Comparison of ENCODE assay signal across 19 cellular contexts in the genomic region with DNA sequence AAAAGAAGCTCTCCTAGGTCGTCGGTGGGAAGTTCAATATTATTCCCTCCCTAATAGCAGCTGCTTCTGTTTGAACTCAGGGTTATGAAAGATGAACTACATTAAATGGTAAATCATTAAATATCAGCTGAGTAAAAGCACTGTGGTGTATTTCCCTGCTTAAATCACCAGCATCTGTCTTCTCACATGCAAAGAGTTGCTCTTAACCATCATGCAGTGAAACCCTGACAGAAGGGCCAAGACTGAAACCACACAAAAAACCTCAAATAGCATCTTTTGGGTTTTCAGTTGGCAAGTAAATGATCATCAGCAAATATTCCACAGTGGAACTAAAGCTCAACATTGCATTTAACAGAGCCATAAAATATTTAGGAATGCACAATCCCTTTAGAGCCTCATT.
DNase-seq lines count a peak whose midpoint lies in the region; ATAC-seq and TF ChIP-seq lines count a peak whose summit lies in the region.
"Had no signal": no experiment of that assay in that cellular context is flagged by ENCODE, and none has a peak within 500 bp of the region (broad histone marks: within the 10 kb centered on the region; RNA-seq: fewer than 3 reads in every experiment).

No MANE protein-coding gene starts in this region.

- H3K4me1 Mint-ChIP-seq in neural progenitor cell = peaks cover 28% of the 10 kb centered on the region
- H3K4me1 Mint-ChIP-seq: CD8-positive, alpha-beta memory T cell had no signal

- H3K9me2 ChIP-seq in Karpas-422 (replicated peaks; ENCODE audit: insufficient read depth, low read length) = no peaks in the 10 kb centered on the region

- H3K27me3 Mint-ChIP-seq in neural progenitor cell (ENCODE audit: insufficient read depth, low read depth) = peaks cover 3% of the 10 kb centered on the region
- H3K27me3 Mint-ChIP-seq: CD8-positive, alpha-beta memory T cell had no signal

- TF ChIP-seq POLR2A in erythroblast (IDR thresholded peaks at IDR 0.05; ENCODE audit: low read length) = no peak

- no peaks in the 10 kb centered on the region for H3F3A ChIP-seq in neural progenitor cell (ENCODE audit: low read depth)

- H3K9me3 Mint-ChIP-seq in neural progenitor cell = peaks cover 2% of the 10 kb centered on the region

- H3K27ac Mint-ChIP-seq in neural progenitor cell = peak overlapping the region; percentile 34
- H3K27ac Mint-ChIP-seq: CD8-positive, alpha-beta memory T cell had no signal

- H3K79me2 ChIP-seq in neural progenitor cell (ENCODE audit: low read depth) (no peaks in the 10 kb centered on the region), Karpas-422 (ENCODE audit: low read length) (no peaks in the 10 kb centered on the region)

- H3K36me3 Mint-ChIP-seq in neural progenitor cell = peaks cover 2% of the 10 kb centered on the region
- H3K36me3 Mint-ChIP-seq: CD8-positive, alpha-beta memory T cell had no signal

- H3K4me2 ChIP-seq in neural progenitor cell (no peak overlapping the region), Karpas-422 (ENCODE audit: low read depth, low read length, poor library complexity, severe bottlenecking) (no peak overlapping the region)

- H3K9me3 ChIP-seq in neural progenitor cell (ENCODE audit: low read depth) = no peaks in the 10 kb centered on the region
- H3K9me3 ChIP-seq in Karpas-422 (ENCODE audit: low read length) = peaks cover 22% of the 10 kb centered on the region
- H3K9me3 ChIP-seq: left ventricle myocardium inferior, thyroid gland had no signal

- H3K27me3 ChIP-seq in neural progenitor cell (no peaks in the 10 kb centered on the region), Karpas-422 (ENCODE audit: low read length) (no peaks in the 10 kb centered on the region)
- H3K27me3 ChIP-seq: thyroid gland had no signal

- DNase-seq in neural progenitor cell (ENCODE audit: low spot score) (no peak), erythroblast (lab: John Stamatoyannopoulos, UW) (no peak), ACHN (no peak), nucleus accumbens (lab: John Stamatoyannopoulos, UW) (no peak), Karpas-422 (no peak)
- DNase-seq: activated naive CD4-positive, alpha-beta T cell treated with anti-CD3 and anti-CD28 coated beads, Interleukin-2, amount 50 U/mL, for 16 hours; CD8-positive, alpha-beta memory T cell; cerebellar nuclear complex; hippocampal formation; left ventricle myocardium inferior; NCI-H1105 treated with DMSO at 0.1 percent for 48 hours; NCI-H526; T1000; thyroid gland had no signal

- H3K36me3 ChIP-seq in neural progenitor cell (no peaks in the 10 kb centered on the region), Karpas-422 (ENCODE audit: insufficient read depth, low read length) (no peaks in the 10 kb centered on the region)
- H3K36me3 ChIP-seq: left ventricle myocardium inferior, thyroid gland had no signal

- H2AFZ ChIP-seq in neural progenitor cell (replicated peaks) = no peak overlapping the region
- H2AFZ ChIP-seq in Karpas-422 (ENCODE audit: low read length) = no peak overlapping the region

- in situ Hi-C loops in ACHN (cut with HindIII; ENCODE audit: low pct_ligation_motif_present, low pct_unique_long_range_greater_than_20kb, low sequenced_read_pairs) = no loop called here

- no peak overlapping the region for H3K9ac ChIP-seq in neural progenitor cell
- H3K9ac ChIP-seq in Karpas-422 (ENCODE audit: low read length) = no peak overlapping the region

- no peak overlapping the region for H3K4me3 Mint-ChIP-seq in neural progenitor cell
- H3K4me3 Mint-ChIP-seq: CD8-positive, alpha-beta memory T cell had no signal

- ATAC-seq in GM19324 (IDR thresholded peaks at IDR 0.05; ENCODE audit: low FRiP score, unreplicated experiment) (peak; percentile 80), HG02571 (IDR thresholded peaks at IDR 0.05; ENCODE audit: unreplicated experiment) (peak; percentile 61), HG03175 (IDR thresholded peaks at IDR 0.05; ENCODE audit: unreplicated experiment) (peak; percentile 89)
- ATAC-seq: Right ventricle myocardium inferior had no signal

- H3K27ac ChIP-seq in neural progenitor cell = no peak overlapping the region
- no peak overlapping the region for H3K27ac ChIP-seq in Karpas-422 (ENCODE audit: low read length)
- H3K27ac ChIP-seq: left ventricle myocardium inferior, skin epidermis, thyroid gland had no signal

- H4K20me1 ChIP-seq in neural progenitor cell (ENCODE audit: low read depth) = no peaks in the 10 kb centered on the region
- H4K20me1 ChIP-seq in Karpas-422 (ENCODE audit: insufficient read depth, low read depth, low read length) = no peaks in the 10 kb centered on the region

- no peak overlapping the region for H3K4me3 ChIP-seq in neural progenitor cell
- H3K4me3 ChIP-seq in Karpas-422 (ENCODE audit: low read length) = no peak overlapping the region
- H3K4me3 ChIP-seq: left ventricle myocardium inferior, skin epidermis, thyroid gland had no signal

- TF ChIP-seq CTCF in neural progenitor cell (IDR thresholded peaks at IDR 0.05) = no peak

- H3K4me1 ChIP-seq in neural progenitor cell = peaks cover 6% of the 10 kb centered on the region
- no peaks in the 10 kb centered on the region for H3K4me1 ChIP-seq in Karpas-422 (ENCODE audit: low read length)
